Comparison of ENCODE assay signal across 14 cellular contexts in genomic region chr16:66278604-66279262, GRCh38.
DNase-seq lines count a peak whose midpoint lies in the region; ATAC-seq and TF ChIP-seq lines count a peak whose summit lies in the region.
"Had no signal": no experiment of that assay in that cellular context is flagged by ENCODE, and none has a peak within 500 bp of the region (broad histone marks: within the 10 kb centered on the region; RNA-seq: fewer than 3 reads in every experiment).

No MANE protein-coding gene starts in this region.

- H3K27me3 Mint-ChIP-seq in Caco-2 (ENCODE audit: insufficient read depth, unreplicated experiment): peaks cover 7% of the 10 kb centered on the region
- peaks cover 2 to 23% (median 7%) of the 10 kb centered on the region in 3 donors for H3K27me3 Mint-ChIP-seq in CD14-positive monocyte (ENCODE audit: low read depth in 3 of 3)

- intact Hi-C loops in Caco-2 (cut with micrococcal nuclease; ENCODE audit: unreplicated experiment) (loop anchor here (1.0 to 10.0 kb wide), 2 partner anchors 125 to 1154 kb away; partner anchors contain the start of gene CDH11), lower lobe of right lung (cut with DNase I) (no loop called here), CD14-positive monocyte (cut with micrococcal nuclease) (loop anchor here in 1 of 2 donors (5.0 kb wide), 1 partner anchor 34 kb away; no protein-coding TSS in a partner anchor), gastrocnemius medialis (cut with DNase I; ENCODE audit: low total_unique reads) (no loop called here)

- in situ Hi-C loops in brain microvascular endothelial cell (cut with HindIII; ENCODE audit: low pct_ligation_motif_present, low sequenced_read_pairs) (no loop called here), gastrocnemius medialis (cut with MboI; ENCODE audit: low sequenced_read_pairs in 4 of 4) (no loop called here)

- H3K27ac Mint-ChIP-seq in Caco-2 (ENCODE audit: unreplicated experiment) (peak overlapping the region; percentile 78), CD14-positive monocyte (no peak overlapping the region)
- H3K27ac Mint-ChIP-seq: activated CD4-positive, alpha-beta T cell treated with anti-CD3 and anti-CD28 coated beads, Interleukin-2, amount 10 ng/mL, durations not matched to agents 24 days and 14 days had no signal

- peak; percentile 66 to 71 for ATAC-seq in lower lobe of right lung
- ATAC-seq in GM18498 (IDR thresholded peaks at IDR 0.05; ENCODE audit: unreplicated experiment): no peak
- ATAC-seq in HG02763 (IDR thresholded peaks at IDR 0.05; ENCODE audit: unreplicated experiment): no peak
- no peak for ATAC-seq in gastrocnemius medialis

- H3K9me3 Mint-ChIP-seq in Caco-2 (ENCODE audit: unreplicated experiment) (peaks cover 10% of the 10 kb centered on the region), CD14-positive monocyte (peaks cover 1 to 15% (median 5%) of the 10 kb centered on the region in 7 donors)

- no peak overlapping the region for H3K27ac ChIP-seq in brain microvascular endothelial cell
- H3K27ac ChIP-seq in lower lobe of right lung: peak overlapping the region; percentile 50
- H3K27ac ChIP-seq in gastrocnemius medialis: no peak overlapping the region
- H3K27ac ChIP-seq: vagina had no signal

- H3K36me3 Mint-ChIP-seq in Caco-2 (ENCODE audit: insufficient read depth, unreplicated experiment) (peaks cover 12% of the 10 kb centered on the region), CD14-positive monocyte (no peaks in the 10 kb centered on the region)

- peak; percentile 27 to 60 for TF ChIP-seq CTCF in Caco-2 (IDR thresholded peaks at IDR 0.05; ENCODE audit: insufficient read depth in 1 of 2, low read depth in 1 of 2, low read length in 1 of 2, severe bottlenecking in 1 of 2, unreplicated experiment in 1 of 2)
- peak; percentile 26 for TF ChIP-seq CTCF in brain microvascular endothelial cell (IDR thresholded peaks at IDR 0.05; ENCODE audit: low read depth, low read length, missing control alignments)
- no peak for TF ChIP-seq CTCF in lower lobe of right lung (IDR thresholded peaks at IDR 0.05)
- no peak for TF ChIP-seq CTCF in CD14-positive monocyte (IDR thresholded peaks at IDR 0.05)
- no peak for TF ChIP-seq CTCF in gastrocnemius medialis (IDR thresholded peaks at IDR 0.05 in 4 of 5, conservative IDR thresholded peaks at IDR 0.05 in 1 of 5)

- POLR2A ChIA-PET in Caco-2 (lab: Charles Lee): no interaction called here

- DNase-seq in Caco-2: peak; percentile 51 to 60
- DNase-seq in HPDE6-E6E7 (ENCODE audit: extremely low spot score): peak; percentile 66
- DNase-seq in brain microvascular endothelial cell: no peak
- DNase-seq in lower lobe of right lung: no peak
- no peak for DNase-seq in CD14-positive monocyte (ENCODE audit: low spot score)
- no peak for DNase-seq in gastrocnemius medialis
- DNase-seq: activated CD4-positive, alpha-beta T cell treated with anti-CD3 and anti-CD28 coated beads, Interleukin-2, amount 10 ng/mL, durations not matched to agents 24 days and 14 days; AML-193; foreskin melanocyte; MG63; posterior cingulate gyrus had no signal

- no peak for TF ChIP-seq POLR2A in gastrocnemius medialis (IDR thresholded peaks at IDR 0.05)

- H3K27me3 ChIP-seq in Caco-2 (replicated peaks; ENCODE audit: control insufficient read depth, insufficient read depth, low read length) (no peaks in the 10 kb centered on the region), brain microvascular endothelial cell (replicated peaks) (no peaks in the 10 kb centered on the region), lower lobe of right lung (ENCODE audit: low read depth) (no peaks in the 10 kb centered on the region), gastrocnemius medialis (no peaks in the 10 kb centered on the region)
- H3K27me3 ChIP-seq: MG63, vagina had no signal

- peaks cover 5% of the 10 kb centered on the region for H3K9me3 ChIP-seq in Caco-2
- no peaks in the 10 kb centered on the region for H3K9me3 ChIP-seq in lower lobe of right lung
- H3K9me3 ChIP-seq in gastrocnemius medialis: no peaks in the 10 kb centered on the region
- H3K9me3 ChIP-seq: MG63, vagina had no signal

- CTCF ChIA-PET in Caco-2 (lab: Charles Lee): interaction anchor here (0.6 to 1.3 kb wide), 7 partner anchors 11 to 175 kb away, joined by 3 to 4 read pairs (median 3); no protein-coding TSS in a partner anchor

- H3K4me3 ChIP-seq in Caco-2 (ENCODE audit: low read depth, low read length) (no peak overlapping the region), brain microvascular endothelial cell (ENCODE audit: low read depth, low read length) (no peak overlapping the region), lower lobe of right lung (no peak overlapping the region), gastrocnemius medialis (no peak overlapping the region)
- H3K4me3 ChIP-seq: MG63, vagina had no signal

- H3K4me1 Mint-ChIP-seq in Caco-2 (ENCODE audit: low read depth, unreplicated experiment) (peaks cover 25% of the 10 kb centered on the region), CD14-positive monocyte (peaks cover 5% of the 10 kb centered on the region)

- no peaks in the 10 kb centered on the region for H3K36me3 ChIP-seq in Caco-2 (ENCODE audit: control insufficient read depth, insufficient read depth, low read length)
- no peaks in the 10 kb centered on the region for H3K36me3 ChIP-seq in brain microvascular endothelial cell (replicated peaks)
- no peaks in the 10 kb centered on the region for H3K36me3 ChIP-seq in lower lobe of right lung
- no peaks in the 10 kb centered on the region for H3K36me3 ChIP-seq in gastrocnemius medialis
- H3K36me3 ChIP-seq: MG63, vagina had no signal

- H3K4me3 Mint-ChIP-seq in Caco-2 (ENCODE audit: unreplicated experiment) (peak overlapping the region; percentile 42), CD14-positive monocyte (no peak overlapping the region)
- H3K4me3 Mint-ChIP-seq: activated CD4-positive, alpha-beta T cell treated with anti-CD3 and anti-CD28 coated beads, Interleukin-2, amount 10 ng/mL, durations not matched to agents 24 days and 14 days had no signal

- H3K4me1 ChIP-seq in Caco-2 (peaks cover 16% of the 10 kb centered on the region), lower lobe of right lung (peaks cover 6% of the 10 kb centered on the region), gastrocnemius medialis (no peaks in the 10 kb centered on the region)

- BruUV-seq in Caco-2 (replicated peaks; lab: Mats Ljungman, UMichigan): no TSS peak

Comparison
In these comparisons a context has a peak if more than half of its experiments do, and no peak if none do; other contexts are left out.
1. DNase-seq: peak in Caco-2 (2 of 2) and HPDE6-E6E7 (single experiment); none in brain microvascular endothelial cell (single experiment), lower lobe of right lung (single experiment), CD14-positive monocyte (single experiment) and gastrocnemius medialis (0 of 2).
2. CTCF ChIP-seq: peak in Caco-2 (2 of 2) and brain microvascular endothelial cell (single experiment); none in lower lobe of right lung (single experiment), CD14-positive monocyte (single experiment) and gastrocnemius medialis (0 of 5).
3. ATAC-seq: peak in lower lobe of right lung (2 of 2); none in GM18498 (single experiment), HG02763 (single experiment) and gastrocnemius medialis (0 of 2).